ENCODE assay signal across 18 cellular contexts in the genomic region with DNA sequence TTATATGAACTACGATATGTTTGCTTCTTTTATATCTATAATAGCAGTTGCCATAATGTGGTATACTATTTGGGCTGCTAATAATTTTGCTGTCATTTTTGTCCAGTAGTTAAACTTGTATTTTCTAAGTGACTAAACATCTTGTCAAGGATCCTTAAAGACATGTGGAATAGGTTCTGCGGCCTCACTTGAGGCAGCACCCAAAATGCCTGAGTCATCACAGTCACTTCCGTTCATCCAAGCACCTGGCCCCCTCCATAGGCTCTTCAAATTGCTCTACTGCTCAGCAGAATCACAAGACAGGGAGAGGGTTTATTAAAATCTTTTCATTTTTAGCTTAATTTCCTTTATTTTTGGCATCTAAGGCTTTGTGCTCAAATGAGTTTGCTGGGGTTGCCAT.
"Had no signal": no experiment of that assay in that cellular context is flagged by ENCODE, and none has a peak within 500 bp of the region (broad histone marks: within the 10 kb centered on the region; RNA-seq: fewer than 3 reads in every experiment).

No MANE protein-coding gene starts in this region.

- H3K27me3 ChIP-seq: ascending aorta, brain microvascular endothelial cell, hepatocyte, neutrophil, pancreas, right atrium auricular region, tibial artery had no signal

- H3K27ac ChIP-seq: ascending aorta, brain microvascular endothelial cell, hepatocyte, neutrophil, pancreas, psoas muscle, right atrium auricular region, tibial artery had no signal

- H3K36me3 ChIP-seq: brain microvascular endothelial cell, neutrophil, pancreas, right atrium auricular region had no signal

- ATAC-seq: psoas muscle had no signal

- H3K4me3 ChIP-seq: ascending aorta, hepatocyte, pancreas, psoas muscle, right atrium auricular region, tibial artery had no signal

- H3K9me3 ChIP-seq: ascending aorta, neutrophil, pancreas, psoas muscle, right atrium auricular region, tibial artery had no signal

- H3K4me1 ChIP-seq: ascending aorta, pancreas, psoas muscle, right atrium auricular region, tibial artery had no signal

- DNase-seq: activated CD4-positive, alpha-beta memory T cell treated with anti-CD3 and anti-CD28 coated beads, Interleukin-2, amount 10 ng/mL, durations not matched to agents 7 days and 5 days; activated CD4-positive, alpha-beta T cell treated with anti-CD3 and anti-CD28 coated beads, Interleukin-2, amount 10 ng/mL, durations not matched to agents 24 days and 14 days; activated gamma-delta T cell treated with Interleukin-2 at 50 U/mL for 16 hours; brain microvascular endothelial cell; central memory CD4-positive, alpha-beta T cell; dermis blood vessel endothelial cell; effector CD8-positive, alpha-beta T cell; foreskin melanocyte; immature natural killer cell; pancreas; psoas muscle; stimulated activated CD4-positive, alpha-beta T cell treated with anti-CD3 and anti-CD28 coated beads, Interleukin-1b, Interleukin-23, amount 100 ng/mL, for 48 hours; T1000; tibial artery had no signal
